8 cellular contexts compared by ENCODE assay signal in the genomic region with DNA sequence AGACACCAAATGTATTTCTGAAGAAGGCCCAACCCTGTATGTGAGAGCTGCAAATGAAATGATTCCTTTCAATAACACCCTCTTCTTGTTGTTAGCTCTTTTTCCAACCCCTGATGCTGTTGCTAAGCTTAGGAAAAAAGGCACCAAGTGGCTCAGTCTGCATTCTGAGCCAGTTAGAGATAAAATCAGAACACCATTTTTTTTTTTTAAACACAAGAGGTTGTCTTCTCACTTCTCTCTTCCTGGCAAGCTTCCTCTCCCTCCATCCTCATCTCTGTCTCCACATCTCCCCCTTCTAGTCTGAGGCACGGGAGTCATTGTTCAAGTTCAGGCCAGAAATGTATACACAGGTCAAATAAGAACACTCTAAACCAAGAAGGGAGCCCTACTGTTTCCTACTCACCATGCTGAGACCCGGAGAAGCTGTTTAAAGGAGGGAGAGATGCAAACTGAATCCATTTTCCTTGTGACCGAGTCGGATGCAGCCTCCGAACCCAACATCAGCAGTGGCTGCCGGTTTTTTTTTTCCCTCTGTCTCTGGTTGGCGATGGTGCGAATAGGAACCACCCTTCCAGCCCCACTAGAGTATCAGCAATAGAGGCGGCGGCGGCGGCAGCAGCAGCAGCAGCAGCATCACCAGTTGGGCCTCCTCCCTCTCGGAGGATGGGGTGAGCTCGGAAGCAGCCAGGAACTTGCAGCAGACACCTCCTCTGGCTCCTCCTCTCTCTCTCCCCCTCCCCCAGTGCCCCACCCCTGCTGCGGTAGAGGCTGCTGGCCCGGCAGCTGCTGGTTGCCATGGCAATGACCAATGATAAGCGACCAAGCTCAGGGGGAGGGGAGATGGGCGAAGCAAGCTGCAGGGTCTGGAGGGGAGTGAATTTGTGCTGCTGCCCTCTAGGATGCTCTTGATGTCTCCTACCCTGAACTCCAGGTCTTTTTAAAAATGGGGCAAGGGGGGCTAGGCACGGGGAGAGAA. TPM values are rescaled to one million over a fixed set of nuclear protein-coding genes. Genes with fewer than 3 reads are reported as not detected.
DNase-seq lines count a peak whose midpoint lies in the region; ATAC-seq and TF ChIP-seq lines count a peak whose summit lies in the region.

A gene (minus strand): TSS at position 676 of the 976 bp plus-strand sequence. CDS start 110,922 bp downstream, outside the sequence.

- no peaks in the 10 kb centered on the region for H3K9me3 ChIP-seq in mononuclear cell (ENCODE audit: low read depth, low read length)

- H3K4me3 Mint-ChIP-seq in endothelial cell (ENCODE audit: unreplicated experiment): peak within 1 kb of the TSS; percentile 91

- DNase-seq in NCI-H524 treated with DMSO at 0.1 percent for 48 hours (lab: John Stamatoyannopoulos, UW) (peak; percentile 96), endothelial cell (ENCODE audit: low spot score) (peak; percentile 87), KG1 (lab: John Stamatoyannopoulos, UW) (no peak)
- peak; percentile 41 to 75 (median 60) for DNase-seq in activated CD8-positive, alpha-beta memory T cell treated with anti-CD3 and anti-CD28 coated beads for 48 hours (ENCODE audit: low read depth in 2 of 3, low spot score in 2 of 3)
- peak; percentile 73 to 77 for DNase-seq in stimulated activated CD8-positive, alpha-beta memory T cell treated with anti-CD3 and anti-CD28 coated beads, Interleukin-2, amount 100 ng/mL, for 48 hours (ENCODE audit: low read depth in 2 of 2)

- H3K9me3 Mint-ChIP-seq in endothelial cell (ENCODE audit: unreplicated experiment): no peaks in the 10 kb centered on the region

- TF ChIP-seq CTCF in endothelial cell (IDR thresholded peaks at IDR 0.05; ENCODE audit: unreplicated experiment): no peak

- peak; percentile 80 for ATAC-seq in GM18870 (IDR thresholded peaks at IDR 0.05; ENCODE audit: unreplicated experiment)
- ATAC-seq in HG03432 (IDR thresholded peaks at IDR 0.05; ENCODE audit: unreplicated experiment): peak; percentile 90

- H3K4me3 ChIP-seq in mononuclear cell (ENCODE audit: low read length): peak within 1 kb of the TSS; percentile 40

- no peaks in the 10 kb centered on the region for H3K27me3 Mint-ChIP-seq in endothelial cell (ENCODE audit: unreplicated experiment)

- H3K27me3 ChIP-seq in mononuclear cell (ENCODE audit: insufficient read depth, low read length): no peaks in the 10 kb centered on the region

- H3K36me3 Mint-ChIP-seq in endothelial cell (ENCODE audit: low read depth, unreplicated experiment): no peaks in the 10 kb centered on the region

- peak within 1 kb of the TSS; percentile 83 for H3K27ac Mint-ChIP-seq in endothelial cell (ENCODE audit: unreplicated experiment)

- H3K4me1 ChIP-seq in mononuclear cell (ENCODE audit: insufficient read depth, low read length): peaks cover 7% of the 10 kb centered on the region

- H3K4me1 Mint-ChIP-seq in endothelial cell (ENCODE audit: unreplicated experiment): peaks cover 7% of the 10 kb centered on the region

RNA-seq across cellular contexts. Expression of the gene that starts here (rescaled TPM):
- total RNA-seq in endothelial cell (ENCODE audit: unreplicated experiment) (4.3 TPM), mononuclear cell (1.2 TPM)
